ENCODE assay signal across 1 cellular context in genomic region chr1:44405041-44405803, GRCh38.
TF ChIP-seq lines count a peak whose summit lies in the region.

RNF220 (plus strand) TSS chr1:44405255.

TF ChIP-seq in HEK293, 187 proteins besides CTCF, POLR2A, EP300 and RAD21 (continued from another document and continues in another):
- TF ChIP-seq, protein P1, sequence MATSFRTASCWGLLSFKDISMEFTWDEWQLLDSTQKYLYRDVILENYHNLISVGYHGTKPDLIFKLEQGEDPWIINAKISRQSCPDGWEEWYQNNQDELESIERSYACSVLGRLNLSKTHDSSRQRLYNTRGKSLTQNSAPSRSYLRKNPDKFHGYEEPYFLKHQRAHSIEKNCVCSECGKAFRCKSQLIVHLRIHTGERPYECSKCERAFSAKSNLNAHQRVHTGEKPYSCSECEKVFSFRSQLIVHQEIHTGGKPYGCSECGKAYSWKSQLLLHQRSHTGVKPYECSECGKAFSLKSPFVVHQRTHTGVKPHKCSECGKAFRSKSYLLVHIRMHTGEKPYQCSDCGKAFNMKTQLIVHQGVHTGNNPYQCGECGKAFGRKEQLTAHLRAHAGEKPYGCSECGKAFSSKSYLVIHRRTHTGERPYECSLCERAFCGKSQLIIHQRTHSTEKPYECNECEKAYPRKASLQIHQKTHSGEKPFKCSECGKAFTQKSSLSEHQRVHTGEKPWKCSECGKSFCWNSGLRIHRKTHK (tag by site-specific recombination; IDR thresholded peaks at IDR 0.05): no peak
- no peak for TF ChIP-seq PBX3 (CRISPR knock-in tag; IDR thresholded peaks at IDR 0.05)
- TF ChIP-seq, protein P2, sequence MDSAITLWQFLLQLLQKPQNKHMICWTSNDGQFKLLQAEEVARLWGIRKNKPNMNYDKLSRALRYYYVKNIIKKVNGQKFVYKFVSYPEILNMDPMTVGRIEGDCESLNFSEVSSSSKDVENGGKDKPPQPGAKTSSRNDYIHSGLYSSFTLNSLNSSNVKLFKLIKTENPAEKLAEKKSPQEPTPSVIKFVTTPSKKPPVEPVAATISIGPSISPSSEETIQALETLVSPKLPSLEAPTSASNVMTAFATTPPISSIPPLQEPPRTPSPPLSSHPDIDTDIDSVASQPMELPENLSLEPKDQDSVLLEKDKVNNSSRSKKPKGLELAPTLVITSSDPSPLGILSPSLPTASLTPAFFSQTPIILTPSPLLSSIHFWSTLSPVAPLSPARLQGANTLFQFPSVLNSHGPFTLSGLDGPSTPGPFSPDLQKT (IDR thresholded peaks at IDR 0.05; ENCODE audit: borderline replicate concordance, low read depth, low read length): no peak
- TF ChIP-seq ZNF335 (tag by site-specific recombination; conservative IDR thresholded peaks at IDR 0.05): peak; percentile 99
- TF ChIP-seq ZNF544 (tag by site-specific recombination; IDR thresholded peaks at IDR 0.05): no peak
- peak; percentile 96; the same call in 1 of the 2 replicates for TF ChIP-seq ZNF148 (tag by site-specific recombination; IDR thresholded peaks at IDR 0.05; ENCODE audit: borderline replicate concordance)
- TF ChIP-seq ZNF37A (tag by site-specific recombination; IDR thresholded peaks at IDR 0.05): no peak
- no peak for TF ChIP-seq ZNF555 (tag by site-specific recombination; conservative IDR thresholded peaks at IDR 0.05)
- TF ChIP-seq ZSCAN30 (tag by site-specific recombination; IDR thresholded peaks at IDR 0.05): peak; percentile 84
- no peak for TF ChIP-seq ZNF560 (tag by site-specific recombination; IDR thresholded peaks at IDR 0.05; ENCODE audit: borderline replicate concordance)
- no peak; the same call in 1 of the 2 replicates for TF ChIP-seq ZBTB6 (tag by site-specific recombination; IDR thresholded peaks at IDR 0.05)
- TF ChIP-seq KLF16 (tag by site-specific recombination; IDR thresholded peaks at IDR 0.05): peak; percentile 81
- TF ChIP-seq ZNF521 (tag by site-specific recombination; IDR thresholded peaks at IDR 0.05): no peak
- peak; percentile 82; the same call in 1 of the 2 replicates for TF ChIP-seq ZNF501 (tag by site-specific recombination; IDR thresholded peaks at IDR 0.05)
- 0 out of 2 replicates have a peak, but pooled peaks have one; percentile 25 for TF ChIP-seq ZNF16 (tag by site-specific recombination; IDR thresholded peaks at IDR 0.05; ENCODE audit: low read depth)
- TF ChIP-seq, protein P3, sequence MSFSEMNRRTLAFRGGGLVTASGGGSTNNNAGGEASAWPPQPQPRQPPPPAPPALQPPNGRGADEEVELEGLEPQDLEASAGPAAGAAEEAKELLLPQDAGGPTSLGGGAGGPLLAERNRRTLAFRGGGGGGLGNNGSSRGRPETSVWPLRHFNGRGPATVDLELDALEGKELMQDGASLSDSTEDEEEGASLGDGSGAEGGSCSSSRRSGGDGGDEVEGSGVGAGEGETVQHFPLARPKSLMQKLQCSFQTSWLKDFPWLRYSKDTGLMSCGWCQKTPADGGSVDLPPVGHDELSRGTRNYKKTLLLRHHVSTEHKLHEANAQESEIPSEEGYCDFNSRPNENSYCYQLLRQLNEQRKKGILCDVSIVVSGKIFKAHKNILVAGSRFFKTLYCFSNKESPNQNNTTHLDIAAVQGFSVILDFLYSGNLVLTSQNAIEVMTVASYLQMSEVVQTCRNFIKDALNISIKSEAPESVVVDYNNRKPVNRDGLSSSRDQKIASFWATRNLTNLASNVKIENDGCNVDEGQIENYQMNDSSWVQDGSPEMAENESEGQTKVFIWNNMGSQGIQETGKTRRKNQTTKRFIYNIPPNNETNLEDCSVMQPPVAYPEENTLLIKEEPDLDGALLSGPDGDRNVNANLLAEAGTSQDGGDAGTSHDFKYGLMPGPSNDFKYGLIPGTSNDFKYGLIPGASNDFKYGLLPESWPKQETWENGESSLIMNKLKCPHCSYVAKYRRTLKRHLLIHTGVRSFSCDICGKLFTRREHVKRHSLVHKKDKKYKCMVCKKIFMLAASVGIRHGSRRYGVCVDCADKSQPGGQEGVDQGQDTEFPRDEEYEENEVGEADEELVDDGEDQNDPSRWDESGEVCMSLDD (tag by site-specific recombination; IDR thresholded peaks at IDR 0.05): peak; percentile 76
- TF ChIP-seq, protein P4, sequence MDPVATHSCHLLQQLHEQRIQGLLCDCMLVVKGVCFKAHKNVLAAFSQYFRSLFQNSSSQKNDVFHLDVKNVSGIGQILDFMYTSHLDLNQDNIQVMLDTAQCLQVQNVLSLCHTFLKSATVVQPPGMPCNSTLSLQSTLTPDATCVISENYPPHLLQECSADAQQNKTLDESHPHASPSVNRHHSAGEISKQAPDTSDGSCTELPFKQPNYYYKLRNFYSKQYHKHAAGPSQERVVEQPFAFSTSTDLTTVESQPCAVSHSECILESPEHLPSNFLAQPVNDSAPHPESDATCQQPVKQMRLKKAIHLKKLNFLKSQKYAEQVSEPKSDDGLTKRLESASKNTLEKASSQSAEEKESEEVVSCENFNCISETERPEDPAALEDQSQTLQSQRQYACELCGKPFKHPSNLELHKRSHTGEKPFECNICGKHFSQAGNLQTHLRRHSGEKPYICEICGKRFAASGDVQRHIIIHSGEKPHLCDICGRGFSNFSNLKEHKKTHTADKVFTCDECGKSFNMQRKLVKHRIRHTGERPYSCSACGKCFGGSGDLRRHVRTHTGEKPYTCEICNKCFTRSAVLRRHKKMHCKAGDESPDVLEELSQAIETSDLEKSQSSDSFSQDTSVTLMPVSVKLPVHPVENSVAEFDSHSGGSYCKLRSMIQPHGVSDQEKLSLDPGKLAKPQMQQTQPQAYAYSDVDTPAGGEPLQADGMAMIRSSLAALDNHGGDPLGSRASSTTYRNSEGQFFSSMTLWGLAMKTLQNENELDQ (tag by site-specific recombination; IDR thresholded peaks at IDR 0.05; ENCODE audit: low read depth): no peak
- TF ChIP-seq ZNF138 (tag by site-specific recombination; IDR thresholded peaks at IDR 0.05; ENCODE audit: borderline replicate concordance): no peak
- 0 out of 2 replicates have a peak, but pooled peaks have one; percentile 29 for TF ChIP-seq ZSCAN23 (tag by site-specific recombination; IDR thresholded peaks at IDR 0.05)
- peak; percentile 74 for TF ChIP-seq PRDM4 (tag by site-specific recombination; IDR thresholded peaks at IDR 0.05)
- no peak; the same call in 1 of the 2 replicates for TF ChIP-seq ZNF561 (tag by site-specific recombination; IDR thresholded peaks at IDR 0.05; ENCODE audit: borderline replicate concordance)
- TF ChIP-seq, protein P5, sequence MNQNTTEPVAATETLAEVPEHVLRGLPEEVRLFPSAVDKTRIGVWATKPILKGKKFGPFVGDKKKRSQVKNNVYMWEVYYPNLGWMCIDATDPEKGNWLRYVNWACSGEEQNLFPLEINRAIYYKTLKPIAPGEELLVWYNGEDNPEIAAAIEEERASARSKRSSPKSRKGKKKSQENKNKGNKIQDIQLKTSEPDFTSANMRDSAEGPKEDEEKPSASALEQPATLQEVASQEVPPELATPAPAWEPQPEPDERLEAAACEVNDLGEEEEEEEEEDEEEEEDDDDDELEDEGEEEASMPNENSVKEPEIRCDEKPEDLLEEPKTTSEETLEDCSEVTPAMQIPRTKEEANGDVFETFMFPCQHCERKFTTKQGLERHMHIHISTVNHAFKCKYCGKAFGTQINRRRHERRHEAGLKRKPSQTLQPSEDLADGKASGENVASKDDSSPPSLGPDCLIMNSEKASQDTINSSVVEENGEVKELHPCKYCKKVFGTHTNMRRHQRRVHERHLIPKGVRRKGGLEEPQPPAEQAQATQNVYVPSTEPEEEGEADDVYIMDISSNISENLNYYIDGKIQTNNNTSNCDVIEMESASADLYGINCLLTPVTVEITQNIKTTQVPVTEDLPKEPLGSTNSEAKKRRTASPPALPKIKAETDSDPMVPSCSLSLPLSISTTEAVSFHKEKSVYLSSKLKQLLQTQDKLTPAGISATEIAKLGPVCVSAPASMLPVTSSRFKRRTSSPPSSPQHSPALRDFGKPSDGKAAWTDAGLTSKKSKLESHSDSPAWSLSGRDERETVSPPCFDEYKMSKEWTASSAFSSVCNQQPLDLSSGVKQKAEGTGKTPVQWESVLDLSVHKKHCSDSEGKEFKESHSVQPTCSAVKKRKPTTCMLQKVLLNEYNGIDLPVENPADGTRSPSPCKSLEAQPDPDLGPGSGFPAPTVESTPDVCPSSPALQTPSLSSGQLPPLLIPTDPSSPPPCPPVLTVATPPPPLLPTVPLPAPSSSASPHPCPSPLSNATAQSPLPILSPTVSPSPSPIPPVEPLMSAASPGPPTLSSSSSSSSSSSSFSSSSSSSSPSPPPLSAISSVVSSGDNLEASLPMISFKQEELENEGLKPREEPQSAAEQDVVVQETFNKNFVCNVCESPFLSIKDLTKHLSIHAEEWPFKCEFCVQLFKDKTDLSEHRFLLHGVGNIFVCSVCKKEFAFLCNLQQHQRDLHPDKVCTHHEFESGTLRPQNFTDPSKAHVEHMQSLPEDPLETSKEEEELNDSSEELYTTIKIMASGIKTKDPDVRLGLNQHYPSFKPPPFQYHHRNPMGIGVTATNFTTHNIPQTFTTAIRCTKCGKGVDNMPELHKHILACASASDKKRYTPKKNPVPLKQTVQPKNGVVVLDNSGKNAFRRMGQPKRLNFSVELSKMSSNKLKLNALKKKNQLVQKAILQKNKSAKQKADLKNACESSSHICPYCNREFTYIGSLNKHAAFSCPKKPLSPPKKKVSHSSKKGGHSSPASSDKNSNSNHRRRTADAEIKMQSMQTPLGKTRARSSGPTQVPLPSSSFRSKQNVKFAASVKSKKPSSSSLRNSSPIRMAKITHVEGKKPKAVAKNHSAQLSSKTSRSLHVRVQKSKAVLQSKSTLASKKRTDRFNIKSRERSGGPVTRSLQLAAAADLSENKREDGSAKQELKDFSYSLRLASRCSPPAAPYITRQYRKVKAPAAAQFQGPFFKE (tag by site-specific recombination; IDR thresholded peaks at IDR 0.05; ENCODE audit: borderline replicate concordance): no peak
- no peak for TF ChIP-seq ZNF707 (tag by site-specific recombination; IDR thresholded peaks at IDR 0.05)
- TF ChIP-seq HOXA7 (CRISPR knock-in tag; IDR thresholded peaks at IDR 0.05; ENCODE audit: borderline replicate concordance): no peak
- TF ChIP-seq ZFP41 (tag by site-specific recombination; IDR thresholded peaks at IDR 0.05; ENCODE audit: borderline replicate concordance): no peak
- TF ChIP-seq ZNF354C (tag by site-specific recombination; IDR thresholded peaks at IDR 0.05; ENCODE audit: borderline replicate concordance, low read depth): no peak
- no peak for TF ChIP-seq ZNF549 (tag by site-specific recombination; IDR thresholded peaks at IDR 0.05)
- 0 out of 2 replicates have a peak, but pooled peaks have one; percentile 16 for TF ChIP-seq ZNF777 (tag by site-specific recombination; IDR thresholded peaks at IDR 0.05; ENCODE audit: borderline replicate concordance)
- no peak for TF ChIP-seq ZNF510 (tag by site-specific recombination; IDR thresholded peaks at IDR 0.05; ENCODE audit: insufficient replicate concordance)
- no peak for TF ChIP-seq ZNF155 (tag by site-specific recombination; IDR thresholded peaks at IDR 0.05)
- no peak for TF ChIP-seq ZNF776 (tag by site-specific recombination; IDR thresholded peaks at IDR 0.05; ENCODE audit: borderline replicate concordance)
- peak; percentile 72; the same call in 1 of the 2 replicates for TF ChIP-seq ZNF10 (tag by site-specific recombination; IDR thresholded peaks at IDR 0.05)
- TF ChIP-seq ZNF48 (tag by site-specific recombination; IDR thresholded peaks at IDR 0.05): no peak
- peak; percentile 86 for TF ChIP-seq OSR2 (tag by site-specific recombination; IDR thresholded peaks at IDR 0.05)
